35 cellular contexts compared by ENCODE assay signal in genomic region chr15:38617831-38618230, GRCh38. TPM values are rescaled to one million over a fixed set of nuclear protein-coding genes. Genes with fewer than 3 reads are reported as not detected.
"Had no signal": no experiment of that assay in that cellular context is flagged by ENCODE, and none has a peak within 500 bp of the region (broad histone marks: within the 10 kb centered on the region; RNA-seq: fewer than 3 reads in every experiment).

No MANE protein-coding gene starts in this region.

- H3K4me3 ChIP-seq: ascending aorta, cardiac muscle cell had no signal

- H3K27me3 Mint-ChIP-seq: activated B cell treated with CpG ODN at 0.5 μM for 24 hours; activated CD4-positive, alpha-beta memory T cell treated with anti-CD3 and anti-CD28 coated beads for 36 hours; activated CD8-positive, alpha-beta T cell treated with anti-CD3 and anti-CD28 coated beads for 36 hours; activated naive CD4-positive, alpha-beta T cell treated with anti-CD3 and anti-CD28 coated beads, Interleukin-2, amount 50 U/mL, for 24 hours; activated naive CD8-positive, alpha-beta T cell treated with anti-CD3 and anti-CD28 coated beads, Interleukin-2, amount 50 U/mL, for 24 hours; central memory CD8-positive, alpha-beta T cell had no signal

- ATAC-seq: activated CD8-positive, alpha-beta T cell treated with anti-CD3 and anti-CD28 coated beads for 36 hours; activated naive CD8-positive, alpha-beta T cell treated with anti-CD3 and anti-CD28 coated beads, Interleukin-2, amount 50 U/mL, for 24 hours; activated T-cell treated with anti-CD3 and anti-CD28 coated beads, Interleukin-2, amount 50 U/mL, for 4 hours; activated T-cell treated with anti-CD3 and anti-CD28 coated beads, Interleukin-2, amount 50 U/mL, for 72 hours had no signal

- H3K36me3 ChIP-seq: ascending aorta, cardiac muscle cell had no signal

- H3K27ac Mint-ChIP-seq: activated B cell treated with CpG ODN at 0.5 μM for 24 hours; activated CD4-positive, alpha-beta memory T cell treated with anti-CD3 and anti-CD28 coated beads for 36 hours; activated CD4-positive, alpha-beta T cell treated with anti-CD3 and anti-CD28 coated beads, Interleukin-2, amount 10 ng/mL, durations not matched to agents 24 days and 14 days; activated CD8-positive, alpha-beta T cell treated with anti-CD3 and anti-CD28 coated beads for 36 hours; activated naive CD4-positive, alpha-beta T cell treated with anti-CD3 and anti-CD28 coated beads, Interleukin-2, amount 10 ng/mL, durations not matched to agents 7 days and 5 days; activated naive CD4-positive, alpha-beta T cell treated with anti-CD3 and anti-CD28 coated beads, Interleukin-2, amount 50 U/mL, for 24 hours; activated naive CD8-positive, alpha-beta T cell treated with anti-CD3 and anti-CD28 coated beads, Interleukin-2, amount 50 U/mL, for 24 hours; activated T-cell treated with anti-CD3 and anti-CD28 coated beads, Interleukin-2, amount 50 U/mL, for 72 hours; activated T-helper 1 cell treated with anti-CD3 and anti-CD28 coated beads, Interleukin-12 subunit alpha, Interleukin-12 subunit beta, Interleukin-2, Interleukin-4 antibody, amounts not matched to agents 30 ng/mL and 10 ng/mL and 1 ng/mL, durations not matched to agents 14 hours and 24 hours and 36 hours; activated T-helper 2 cell treated with anti-CD3 and anti-CD28 coated beads, Interferon-gamma antibody, Interleukin-2, Interleukin-4, amounts not matched to agents 10 μg/mL and 5 μg/mL and 100 μg/mL, durations not matched to agents 14 hours and 24 hours and 36 hours; T-helper 1 cell treated with Interleukin-12 subunit alpha and Interleukin-12 subunit beta and Interleukin-4 antibody, amounts not matched to agents 30 μg/mL and 1 μg/mL, for 36 hours; T-helper 2 cell treated with Interferon-gamma antibody and Interleukin-4, amounts not matched to agents 5 μg/mL and 100 μg/mL, for 36 hours had no signal

- H3K4me3 Mint-ChIP-seq: activated B cell treated with CpG ODN at 0.5 μM for 24 hours; activated CD4-positive, alpha-beta memory T cell treated with anti-CD3 and anti-CD28 coated beads for 36 hours; activated CD4-positive, alpha-beta T cell treated with anti-CD3 and anti-CD28 coated beads, Interleukin-2, amount 10 ng/mL, durations not matched to agents 24 days and 14 days; activated CD8-positive, alpha-beta T cell treated with anti-CD3 and anti-CD28 coated beads for 36 hours; activated naive CD4-positive, alpha-beta T cell treated with anti-CD3 and anti-CD28 coated beads, Interleukin-2, amount 10 ng/mL, durations not matched to agents 7 days and 5 days; activated naive CD4-positive, alpha-beta T cell treated with anti-CD3 and anti-CD28 coated beads, Interleukin-2, amount 50 U/mL, for 24 hours; activated naive CD8-positive, alpha-beta T cell treated with anti-CD3 and anti-CD28 coated beads, Interleukin-2, amount 10 ng/mL, durations not matched to agents 7 days and 5 days; activated naive CD8-positive, alpha-beta T cell treated with anti-CD3 and anti-CD28 coated beads, Interleukin-2, amount 50 U/mL, for 24 hours; activated T-cell treated with anti-CD3 and anti-CD28 coated beads, Interleukin-2, amount 50 U/mL, for 4 hours; activated T-cell treated with anti-CD3 and anti-CD28 coated beads, Interleukin-2, amount 50 U/mL, for 72 hours; activated T-helper 1 cell treated with anti-CD3 and anti-CD28 coated beads, Interleukin-12 subunit alpha, Interleukin-12 subunit beta, Interleukin-2, Interleukin-4 antibody, amounts not matched to agents 30 ng/mL and 10 ng/mL and 1 ng/mL, durations not matched to agents 14 hours and 24 hours and 36 hours; brain; central memory CD8-positive, alpha-beta T cell; T-helper 1 cell treated with Interleukin-12 subunit alpha and Interleukin-12 subunit beta and Interleukin-4 antibody, amounts not matched to agents 30 μg/mL and 1 μg/mL, for 36 hours; T-helper 2 cell treated with Interferon-gamma antibody and Interleukin-4, amounts not matched to agents 5 μg/mL and 100 μg/mL, for 36 hours had no signal

- H3K9me3 ChIP-seq: ascending aorta had no signal

- FAIRE-seq: TTC549 had no signal

- DNase-seq: activated B cell treated with CpG ODN at 0.5 μM for 24 hours; activated CD4-positive, alpha-beta memory T cell treated with anti-CD3 and anti-CD28 coated beads for 36 hours; activated CD4-positive, alpha-beta T cell treated with anti-CD3 and anti-CD28 coated beads for 4 hours; activated CD4-positive, alpha-beta T cell treated with anti-CD3 and anti-CD28 coated beads, Interleukin-2, amount 10 ng/mL, durations not matched to agents 24 days and 14 days; activated CD4-positive, alpha-beta T cell treated with anti-CD3 and anti-CD28 coated beads, Interleukin-2, amount 50 U/mL, for 1 hour; activated CD4-positive, alpha-beta T cell treated with anti-CD3 and anti-CD28 coated beads, Interleukin-2, amount 50 U/mL, for 4 hours; activated CD4-positive, CD25-positive, alpha-beta regulatory T cell treated with anti-CD3 and anti-CD28 coated beads, Interleukin-2, amount 50 U/mL, for 72 hours; activated CD8-positive, alpha-beta memory T cell treated with anti-CD3 and anti-CD28 coated beads, Interleukin-2, amount 50 U/mL, for 4 hours; activated CD8-positive, alpha-beta T cell treated with anti-CD3 and anti-CD28 coated beads for 36 hours; activated effector memory CD4-positive, alpha-beta T cell treated with Interleukin-2 at 50 U/mL for 16 hours; activated gamma-delta T cell; activated naive CD4-positive, alpha-beta T cell treated with anti-CD3 and anti-CD28 coated beads, Interleukin-2, amount 10 ng/mL, durations not matched to agents 7 days and 5 days; activated naive CD4-positive, alpha-beta T cell treated with Interleukin-2 at 50 U/mL for 16 hours; activated naive CD8-positive, alpha-beta T cell treated with anti-CD3 and anti-CD28 coated beads, Interleukin-2, amount 10 ng/mL, durations not matched to agents 7 days and 5 days; activated naive CD8-positive, alpha-beta T cell treated with anti-CD3 and anti-CD28 coated beads, Interleukin-2, amount 50 U/mL, for 24 hours; activated T-cell treated with anti-CD3 and anti-CD28 coated beads for 4 hours; activated T-cell treated with anti-CD3 and anti-CD28 coated beads, Interleukin-2, amount 50 U/mL, for 1 hour; activated T-cell treated with anti-CD3 and anti-CD28 coated beads, Interleukin-2, amount 50 U/mL, for 4 hours; activated T-cell treated with anti-CD3 and anti-CD28 coated beads, Interleukin-2, amount 50 U/mL, for 72 hours; amygdala; anterior cingulate cortex; T-helper 1 cell; T-helper 2 cell; T-helper 9 cell had no signal

- H3K36me3 Mint-ChIP-seq: activated CD4-positive, alpha-beta memory T cell treated with anti-CD3 and anti-CD28 coated beads for 36 hours; activated naive CD4-positive, alpha-beta T cell treated with anti-CD3 and anti-CD28 coated beads, Interleukin-2, amount 50 U/mL, for 24 hours; activated naive CD8-positive, alpha-beta T cell treated with anti-CD3 and anti-CD28 coated beads, Interleukin-2, amount 10 ng/mL, durations not matched to agents 7 days and 5 days; brain had no signal

- H3K4me1 ChIP-seq: ascending aorta had no signal

- H3K27me3 ChIP-seq: ascending aorta, cardiac muscle cell had no signal

- H3K27ac ChIP-seq: ascending aorta, cardiac muscle cell, VCaP had no signal

- H3K9me3 Mint-ChIP-seq: activated B cell treated with CpG ODN at 0.5 μM for 24 hours; activated CD4-positive, alpha-beta memory T cell treated with anti-CD3 and anti-CD28 coated beads for 36 hours; activated CD8-positive, alpha-beta T cell treated with anti-CD3 and anti-CD28 coated beads for 36 hours; activated naive CD4-positive, alpha-beta T cell treated with anti-CD3 and anti-CD28 coated beads, Interleukin-2, amount 10 ng/mL, durations not matched to agents 7 days and 5 days; activated naive CD4-positive, alpha-beta T cell treated with anti-CD3 and anti-CD28 coated beads, Interleukin-2, amount 50 U/mL, for 24 hours; activated naive CD8-positive, alpha-beta T cell treated with anti-CD3 and anti-CD28 coated beads, Interleukin-2, amount 10 ng/mL, durations not matched to agents 7 days and 5 days; activated T-cell treated with anti-CD3 and anti-CD28 coated beads, Interleukin-2, amount 50 U/mL, for 4 hours; activated T-helper 1 cell treated with anti-CD3 and anti-CD28 coated beads, Interleukin-12 subunit alpha, Interleukin-12 subunit beta, Interleukin-2, Interleukin-4 antibody, amounts not matched to agents 30 ng/mL and 10 ng/mL and 1 ng/mL, durations not matched to agents 14 hours and 24 hours and 36 hours; activated T-helper 2 cell treated with anti-CD3 and anti-CD28 coated beads, Interferon-gamma antibody, Interleukin-2, Interleukin-4, amounts not matched to agents 10 μg/mL and 5 μg/mL and 100 μg/mL, durations not matched to agents 14 hours and 24 hours and 36 hours; central memory CD8-positive, alpha-beta T cell; T-helper 2 cell treated with Interferon-gamma antibody and Interleukin-4, amounts not matched to agents 5 μg/mL and 100 μg/mL, for 36 hours had no signal

RNA-seq across cellular contexts. Expression of gene RASGRP1, which starts 53.2 kb away (rescaled TPM):
- total RNA-seq: ascending aorta had no signal
